8 cellular contexts compared by ENCODE assay signal in the genomic region with DNA sequence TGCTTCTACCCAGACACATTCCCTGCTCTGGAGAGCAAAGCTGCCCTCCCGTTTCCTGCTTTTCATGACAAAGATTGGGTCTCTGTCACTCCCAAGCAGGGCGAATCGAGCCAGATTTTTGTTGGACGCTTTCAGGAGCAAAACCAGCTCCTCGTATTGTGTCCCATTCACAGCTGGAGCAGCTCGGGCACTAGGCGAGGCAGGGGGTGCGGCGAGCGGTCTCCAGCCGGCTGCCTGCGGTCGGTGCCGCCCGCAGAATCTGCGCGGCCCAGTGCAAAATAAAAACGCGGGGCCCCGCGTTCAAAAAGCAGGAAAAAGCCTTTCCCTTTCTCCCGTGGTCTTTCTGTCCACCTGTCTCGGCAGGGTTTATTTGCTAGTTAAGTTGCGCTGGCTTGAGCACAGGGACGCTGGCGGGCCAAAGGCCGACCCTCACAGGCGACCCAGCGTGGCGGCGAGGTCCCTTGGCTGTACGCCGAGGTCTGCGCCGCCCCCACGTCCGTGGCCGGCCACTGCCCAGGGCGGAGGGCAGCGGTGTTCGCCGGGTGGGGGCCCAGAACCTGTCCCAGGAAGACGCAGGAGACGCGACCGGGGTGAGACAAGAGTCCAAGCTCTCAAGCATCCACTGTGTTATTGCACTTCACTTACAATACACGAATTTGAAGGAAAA.
A peak's percentile ranks its signal among the peaks of the same experiment; 100 is the strongest.
DNase-seq lines count a peak whose midpoint lies in the region; ATAC-seq, FAIRE-seq and TF ChIP-seq lines count a peak whose summit lies in the region.

No MANE protein-coding gene starts in this region.

- H3K27me3 Mint-ChIP-seq in activated CD4-positive, alpha-beta T cell treated with anti-CD3 and anti-CD28 coated beads, Interleukin-2, amount 10 ng/mL, durations not matched to agents 24 days and 14 days: peaks cover 40% of the 10 kb centered on the region
- H3K27me3 Mint-ChIP-seq in activated CD4-positive, alpha-beta T cell treated with anti-CD3 and anti-CD28 coated beads for 36 hours: peaks cover 32% of the 10 kb centered on the region

- TF ChIP-seq POLR2A in GM12891 (IDR thresholded peaks at IDR 0.05; ENCODE audit: low read depth, low read length): no peak

- H3K9me3 ChIP-seq in esophagus (ENCODE audit: control insufficient read depth in 2 of 2, insufficient read depth in 1 of 2, low read depth in 1 of 2, low read length in 1 of 2) (no peaks in the 10 kb centered on the region), mononuclear cell (ENCODE audit: low read depth, low read length) (no peaks in the 10 kb centered on the region)

- no peak overlapping the region for H3K27ac ChIP-seq in esophagus (ENCODE audit: low read depth in 2 of 2, low read length in 1 of 2)

- H3K4me1 ChIP-seq in esophagus (ENCODE audit: control insufficient read depth in 2 of 2, insufficient read depth in 2 of 2, low read length in 1 of 2): peaks cover 2% of the 10 kb centered on the region in 2 donors
- peaks cover 32% of the 10 kb centered on the region for H3K4me1 ChIP-seq in mononuclear cell (ENCODE audit: insufficient read depth, low read length)

- no peaks in the 10 kb centered on the region for H3K36me3 ChIP-seq in esophagus (ENCODE audit: control insufficient read depth in 2 of 2, insufficient read depth in 2 of 2, low read length in 1 of 2)

- no peak for ATAC-seq in activated CD4-positive, alpha-beta T cell treated with anti-CD3 and anti-CD28 coated beads for 36 hours
- no peak for ATAC-seq in HG03139 (IDR thresholded peaks at IDR 0.05; ENCODE audit: unreplicated experiment)

- H3K4me3 ChIP-seq in esophagus (ENCODE audit: low read depth in 1 of 2, low read length in 2 of 2) (peak overlapping the region; percentile 25 to 26), mononuclear cell (ENCODE audit: low read length) (peak overlapping the region; percentile 31)

- H3K27me3 ChIP-seq in esophagus (ENCODE audit: control insufficient read depth in 1 of 2, insufficient read depth in 2 of 2, low read length in 2 of 2): no peaks in the 10 kb centered on the region
- H3K27me3 ChIP-seq in mononuclear cell (ENCODE audit: insufficient read depth, low read length): peaks cover 39% of the 10 kb centered on the region

- WGBS in esophagus, 2 donors: 1% methylated on average over 47 of the region's 47 CpGs

- H3K4me3 Mint-ChIP-seq in activated CD4-positive, alpha-beta T cell treated with anti-CD3 and anti-CD28 coated beads, Interleukin-2, amount 10 ng/mL, durations not matched to agents 24 days and 14 days: peak overlapping the region; percentile 36
- no peak overlapping the region for H3K4me3 Mint-ChIP-seq in activated CD4-positive, alpha-beta T cell treated with anti-CD3 and anti-CD28 coated beads for 36 hours

- no peak for DNase-seq in activated CD4-positive, alpha-beta T cell treated with anti-CD3 and anti-CD28 coated beads, Interleukin-2, amount 10 ng/mL, durations not matched to agents 24 days and 14 days
- DNase-seq in activated CD4-positive, alpha-beta T cell treated with anti-CD3 and anti-CD28 coated beads for 36 hours: no peak
- DNase-seq in urothelium cell line (ENCODE audit: low spot score) (peak; percentile 18), GM12891 (ENCODE audit: insufficient read length, low spot score) (no peak)
- no peak for DNase-seq in activated CD8-positive, alpha-beta memory T cell treated with anti-CD3 and anti-CD28 coated beads, Interleukin-2, amount 50 U/mL, for 48 hours

- no peaks in the 10 kb centered on the region for H3K9me3 Mint-ChIP-seq in activated CD4-positive, alpha-beta T cell treated with anti-CD3 and anti-CD28 coated beads, Interleukin-2, amount 10 ng/mL, durations not matched to agents 24 days and 14 days
- no peaks in the 10 kb centered on the region for H3K9me3 Mint-ChIP-seq in activated CD4-positive, alpha-beta T cell treated with anti-CD3 and anti-CD28 coated beads for 36 hours (ENCODE audit: low read depth)

- H3K4me1 Mint-ChIP-seq in activated CD4-positive, alpha-beta T cell treated with anti-CD3 and anti-CD28 coated beads, Interleukin-2, amount 10 ng/mL, durations not matched to agents 24 days and 14 days: peaks cover 2% of the 10 kb centered on the region
- H3K4me1 Mint-ChIP-seq in activated CD4-positive, alpha-beta T cell treated with anti-CD3 and anti-CD28 coated beads for 36 hours: peaks cover 2% of the 10 kb centered on the region

- intact Hi-C loops in activated CD4-positive, alpha-beta T cell treated with anti-CD3 and anti-CD28 coated beads, Interleukin-2, amount 10 ng/mL, durations not matched to agents 24 days and 14 days (cut with micrococcal nuclease): no loop called here
- intact Hi-C loops in activated CD4-positive, alpha-beta T cell treated with anti-CD3 and anti-CD28 coated beads for 36 hours (cut with DNase I, micrococcal nuclease): no loop called here

- no peak overlapping the region for H3K27ac Mint-ChIP-seq in activated CD4-positive, alpha-beta T cell treated with anti-CD3 and anti-CD28 coated beads, Interleukin-2, amount 10 ng/mL, durations not matched to agents 24 days and 14 days
- no peak overlapping the region for H3K27ac Mint-ChIP-seq in activated CD4-positive, alpha-beta T cell treated with anti-CD3 and anti-CD28 coated beads for 36 hours

- POLR2A ChIA-PET in activated CD4-positive, alpha-beta T cell treated with anti-CD3 and anti-CD28 coated beads for 36 hours (lab: Charles Lee): no interaction called here

- no peaks in the 10 kb centered on the region for H3K36me3 Mint-ChIP-seq in activated CD4-positive, alpha-beta T cell treated with anti-CD3 and anti-CD28 coated beads, Interleukin-2, amount 10 ng/mL, durations not matched to agents 24 days and 14 days (ENCODE audit: low read depth)
- H3K36me3 Mint-ChIP-seq in activated CD4-positive, alpha-beta T cell treated with anti-CD3 and anti-CD28 coated beads for 36 hours (ENCODE audit: low read depth): no peaks in the 10 kb centered on the region

- no peak for FAIRE-seq in urothelium cell line (lab: Jason Lieb, UNC)
- FAIRE-seq in GM12891 (lab: Jason Lieb, UNC): no peak

- CTCF ChIA-PET in activated CD4-positive, alpha-beta T cell treated with anti-CD3 and anti-CD28 coated beads for 36 hours (lab: Charles Lee): interaction anchor here (0.7 to 1.4 kb wide), 3 partner anchors 37 to 1889 kb away, joined by 3 read pairs; no protein-coding TSS in a partner anchor

TF ChIP-seq in GM12891, 5 proteins besides CTCF, POLR2A, EP300 and RAD21:
- TF ChIP-seq TAF1 (IDR thresholded peaks at IDR 0.05; ENCODE audit: low read depth, low read length) (no peak), SPI1 (IDR thresholded peaks at IDR 0.05; ENCODE audit: low read depth, low read length) (no peak), POU2F2 (IDR thresholded peaks at IDR 0.05; ENCODE audit: low read depth, low read length) (no peak), POLR2AphosphoS5 (IDR thresholded peaks at IDR 0.05; ENCODE audit: low read depth, low read length) (no peak), PAX5 (IDR thresholded peaks at IDR 0.05; ENCODE audit: insufficient read depth, low read length, severe bottlenecking) (no peak)
